15 cellular contexts compared by ENCODE assay signal in the genomic region with DNA sequence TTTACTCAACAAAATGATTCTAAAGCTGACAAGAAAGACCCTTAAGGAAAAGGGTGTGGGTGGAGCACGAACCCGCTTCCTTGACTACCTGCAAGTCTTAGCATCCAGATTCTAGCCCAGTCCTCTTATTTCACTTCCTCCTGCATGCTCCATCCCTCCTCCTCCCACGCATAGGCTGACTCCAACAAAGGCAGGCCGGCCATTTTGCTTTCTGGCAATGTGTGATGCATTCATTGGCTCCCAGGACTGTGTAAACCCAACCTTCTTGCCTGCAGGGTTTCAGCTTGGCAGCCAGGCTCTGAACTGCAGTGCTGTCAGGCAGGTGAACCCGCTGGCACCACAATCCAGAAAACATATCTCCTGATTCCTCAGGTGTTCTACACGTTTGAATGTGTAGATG. TPM values are rescaled to one million over a fixed set of nuclear protein-coding genes. Genes with fewer than 3 reads are reported as not detected.
"Had no signal": no experiment of that assay in that cellular context is flagged by ENCODE, and none has a peak within 500 bp of the region (broad histone marks: within the 10 kb centered on the region; RNA-seq: fewer than 3 reads in every experiment).

No MANE protein-coding gene starts in this region.

- ATAC-seq: activated CD8-positive, alpha-beta memory T cell treated with anti-CD3 and anti-CD28 coated beads, Interleukin-2, amount 10 ng/mL, durations not matched to agents 7 days and 5 days; activated T-cell treated with anti-CD3 and anti-CD28 coated beads, Interleukin-2, amount 50 U/mL, for 4 hours; left ventricle myocardium superior; stimulated activated naive CD8-positive, alpha-beta T cell treated with anti-CD3 and anti-CD28 coated beads, Interleukin-15, amount 100 ng/mL, for 72 hours had no signal

- H3K4me3 ChIP-seq: esophagus squamous epithelium, ovary had no signal

- DNase-seq: activated CD4-positive, alpha-beta T cell treated with anti-CD3 and anti-CD28 coated beads for 1 hour; activated CD4-positive, alpha-beta T cell treated with anti-CD3 and anti-CD28 coated beads, Interleukin-2, amount 50 U/mL, for 48 hours; activated CD8-positive, alpha-beta memory T cell treated with anti-CD3 and anti-CD28 coated beads, Interleukin-2, amount 10 ng/mL, durations not matched to agents 7 days and 5 days; activated gamma-delta T cell; activated naive CD8-positive, alpha-beta T cell treated with anti-CD3 and anti-CD28 coated beads for 36 hours; activated T-cell treated with anti-CD3 and anti-CD28 coated beads, Interleukin-2, amount 50 U/mL, for 4 hours; brain microvascular endothelial cell; cerebellar nuclear complex; dermis blood vessel endothelial cell; esophagus squamous epithelium; islet precursor cell; left ventricle myocardium superior; ovary; stimulated activated CD4-positive, alpha-beta T cell treated with anti-CD3 and anti-CD28 coated beads, Interleukin-4, amount 100 ng/mL, for 4 hours; stimulated activated naive CD8-positive, alpha-beta T cell treated with anti-CD3 and anti-CD28 coated beads, Interleukin-15, amount 100 ng/mL, for 72 hours had no signal

- H3K9me3 ChIP-seq: esophagus squamous epithelium, ovary had no signal

- H3K36me3 ChIP-seq: brain microvascular endothelial cell, esophagus squamous epithelium, ovary had no signal

- H3K27ac ChIP-seq: brain microvascular endothelial cell, ovary had no signal

- H3K27me3 ChIP-seq: brain microvascular endothelial cell, esophagus squamous epithelium, ovary had no signal

RNA-seq across cellular contexts. Expression of a gene that starts 39.3 kb away (rescaled TPM):
- total RNA-seq: activated CD8-positive, alpha-beta memory T cell treated with anti-CD3 and anti-CD28 coated beads, Interleukin-2, amount 10 ng/mL, durations not matched to agents 7 days and 5 days; activated naive CD8-positive, alpha-beta T cell treated with anti-CD3 and anti-CD28 coated beads for 36 hours; activated T-cell treated with anti-CD3 and anti-CD28 coated beads, Interleukin-2, amount 50 U/mL, for 4 hours; dermis blood vessel endothelial cell; esophagus squamous epithelium had no signal
